18 cellular contexts compared by ENCODE assay signal in genomic region chrX:154531626-154532025, GRCh38. TPM values are rescaled to one million over a fixed set of nuclear protein-coding genes. Genes with fewer than 3 reads are reported as not detected.
A peak's percentile ranks its signal among the peaks of the same experiment; 100 is the strongest.
DNase-seq lines count a peak whose midpoint lies in the region; TF ChIP-seq lines count a peak whose summit lies in the region.
"Had no signal": no experiment of that assay in that cellular context is flagged by ENCODE, and none has a peak within 500 bp of the region (broad histone marks: within the 10 kb centered on the region; RNA-seq: fewer than 3 reads in every experiment).

No MANE protein-coding gene starts in this region.

- no peaks in the 10 kb centered on the region for H4K20me1 ChIP-seq in H9 (ENCODE audit: control insufficient read depth, insufficient read depth, insufficient read length)
- H4K20me1 ChIP-seq in hepatocyte (ENCODE audit: insufficient read depth, poor library complexity, severe bottlenecking), result no peaks in the 10 kb centered on the region
- H4K20me1 ChIP-seq in smooth muscle cell (ENCODE audit: low read depth), result no peaks in the 10 kb centered on the region

- H3K4me2 ChIP-seq in H9 (ENCODE audit: insufficient read depth, insufficient read length, low read length) (no peak overlapping the region), hepatocyte (no peak overlapping the region), smooth muscle cell (no peak overlapping the region)

- no peak overlapping the region for H3K56ac ChIP-seq in H9 (ENCODE audit: insufficient read length, low read depth, low read length)

- DNase-seq in H9, result peak; percentile 58
- peak; percentile 17 for DNase-seq in T1000 (lab: John Stamatoyannopoulos, UW)
- peak; percentile 54 for DNase-seq in hepatocyte (ENCODE audit: low spot score)
- no peak for DNase-seq in smooth muscle cell (lab: John Stamatoyannopoulos, UW; ENCODE audit: unreplicated experiment)
- no peak for DNase-seq in DMS114 treated with DMSO at 0.1 percent for 48 hours (lab: John Stamatoyannopoulos, UW; ENCODE audit: unreplicated experiment)
- DNase-seq in stimulated activated CD4-positive, alpha-beta T cell treated with anti-CD3 and anti-CD28 coated beads, Interleukin-15, amount 100 ng/mL, for 24 hours, result no peak
- no peak for DNase-seq in SIG-M5 (lab: John Stamatoyannopoulos, UW)
- DNase-seq in GM19240 (ENCODE audit: insufficient read length, low spot score), result no peak
- DNase-seq: activated CD4-positive, alpha-beta T cell treated with anti-CD3 and anti-CD28 coated beads, Interleukin-2, amount 50 U/mL, for 4 hours; activated T-cell treated with anti-CD3 and anti-CD28 coated beads, Interleukin-2, amount 50 U/mL, for 24 hours; HFFc6; immature natural killer cell; KBM-7; NCI-H2171; SW 1271 had no signal

- peaks cover 3 to 4% of the 10 kb centered on the region in 2 experiments; a peak in 3 of 4 replicates for H3K4me1 Mint-ChIP-seq in H9

- H2BK20ac ChIP-seq in H9 (ENCODE audit: low read depth, low read length, poor library complexity, severe bottlenecking), result no peak overlapping the region

- peaks cover 9% of the 10 kb centered on the region for H3K27me3 Mint-ChIP-seq in H9 (ENCODE audit: low read depth)
- H3K27me3 Mint-ChIP-seq: activated naive CD8-positive, alpha-beta T cell; B cell had no signal

- no peak overlapping the region for H4K5ac ChIP-seq in H9 (ENCODE audit: insufficient read length, low read depth, low read length)

- H3K27ac Mint-ChIP-seq in H9, result no peak overlapping the region
- H3K27ac Mint-ChIP-seq: activated naive CD8-positive, alpha-beta T cell; activated T-cell treated with anti-CD3 and anti-CD28 coated beads, Interleukin-2, amount 50 U/mL, for 24 hours; HFFc6 had no signal

- H3K4me3 Mint-ChIP-seq in H9, result no peak overlapping the region
- H3K4me3 Mint-ChIP-seq: activated naive CD8-positive, alpha-beta T cell; activated T-cell treated with anti-CD3 and anti-CD28 coated beads, Interleukin-2, amount 50 U/mL, for 24 hours; B cell; HFFc6; immature natural killer cell had no signal

- no peaks in the 10 kb centered on the region for H3K79me2 ChIP-seq in H9 (ENCODE audit: insufficient read depth, low read length)
- H3K79me2 ChIP-seq in hepatocyte, result no peaks in the 10 kb centered on the region
- H3K79me2 ChIP-seq in smooth muscle cell (ENCODE audit: low read depth), result no peaks in the 10 kb centered on the region

- no peak overlapping the region for H2BK12ac ChIP-seq in H9 (ENCODE audit: insufficient read length, low read depth, low read length)

- no peak overlapping the region for H4K8ac ChIP-seq in H9 (replicated peaks; ENCODE audit: insufficient read length, low read depth, low read length)

- peaks cover 21% of the 10 kb centered on the region for H3K9me3 ChIP-seq in H9 (ENCODE audit: control insufficient read depth, low read depth, low read length)
- H3K9me3 ChIP-seq in hepatocyte (ENCODE audit: low read depth), result no peaks in the 10 kb centered on the region
- H3K9me3 ChIP-seq in smooth muscle cell (replicated peaks; ENCODE audit: low read depth), result no peaks in the 10 kb centered on the region
- H3K9me3 ChIP-seq: neutrophil had no signal

- H3K4me1 ChIP-seq in H9 (ENCODE audit: insufficient read depth, low read length), result no peaks in the 10 kb centered on the region
- H3K4me1 ChIP-seq in hepatocyte (ENCODE audit: insufficient read depth), result peaks cover 3% of the 10 kb centered on the region
- no peaks in the 10 kb centered on the region for H3K4me1 ChIP-seq in smooth muscle cell (ENCODE audit: low read depth)

- H3K9me2 ChIP-seq in hepatocyte (replicated peaks; ENCODE audit: insufficient read depth), result no peaks in the 10 kb centered on the region

- H3K27ac ChIP-seq in H9 (ENCODE audit: insufficient read length, low read depth, low read length), result no peak overlapping the region
- no peak overlapping the region for H3K27ac ChIP-seq in hepatocyte
- H3K27ac ChIP-seq in smooth muscle cell (ENCODE audit: low read depth), result peak overlapping the region; percentile 7

- no CpG with 5 or more reads among the region's 16 CpGs for WGBS in H9 (ENCODE audit: extremely low coverage, insufficient read length, low lambda C conversion rate)
- WGBS in hepatocyte (ENCODE audit: low lambda C conversion rate, missing lambda C conversion rate), result 66% methylated on average over 11 of the region's 16 CpGs
- WGBS in smooth muscle cell (ENCODE audit: low lambda C conversion rate), result 23% methylated on average over 4 of the region's 16 CpGs

- no peak overlapping the region for H3K4ac ChIP-seq in H9 (ENCODE audit: low read depth, low read length)

- TF ChIP-seq CTCF in H9 (conservative IDR thresholded peaks at IDR 0.05) (no peak), hepatocyte (IDR thresholded peaks at IDR 0.05; ENCODE audit: poor library complexity) (no peak), smooth muscle cell (IDR thresholded peaks at IDR 0.05; ENCODE audit: borderline replicate concordance, insufficient read depth, poor library complexity, severe bottlenecking) (no peak)

- no peak overlapping the region for H2AK5ac ChIP-seq in H9 (ENCODE audit: insufficient read length, low read length)

- H3K36me3 ChIP-seq in hepatocyte (replicated peaks; ENCODE audit: insufficient read depth, low read depth) (no peaks in the 10 kb centered on the region), smooth muscle cell (ENCODE audit: low read depth) (no peaks in the 10 kb centered on the region)

- H2BK120ac ChIP-seq in H9 (ENCODE audit: low read depth, low read length, poor library complexity, severe bottlenecking), result no peak overlapping the region

- H3K9me3 Mint-ChIP-seq in H9, result peaks cover 67 to 74% of the 10 kb centered on the region in 2 experiments
- H3K9me3 Mint-ChIP-seq: activated T-cell treated with anti-CD3 and anti-CD28 coated beads, Interleukin-2, amount 50 U/mL, for 24 hours; HFFc6; immature natural killer cell had no signal

- H3K79me1 ChIP-seq in H9 (ENCODE audit: insufficient read depth, low read depth, low read length, poor library complexity, severe bottlenecking), result no peaks in the 10 kb centered on the region

- H3T11ph ChIP-seq in H9 (ENCODE audit: low read length), result no peak overlapping the region

- H2BK5ac ChIP-seq in H9 (ENCODE audit: insufficient read length, low read length), result no peak overlapping the region

- H3K4me3 ChIP-seq in hepatocyte, result no peak overlapping the region
- no peak overlapping the region for H3K4me3 ChIP-seq in smooth muscle cell

- H3K27me3 ChIP-seq in H9 (ENCODE audit: insufficient read depth, low read length), result no peaks in the 10 kb centered on the region
- no peaks in the 10 kb centered on the region for H3K27me3 ChIP-seq in hepatocyte
- no peaks in the 10 kb centered on the region for H3K27me3 ChIP-seq in smooth muscle cell (ENCODE audit: low read depth)
- H3K27me3 ChIP-seq: neutrophil had no signal

- H2BK15ac ChIP-seq in H9 (ENCODE audit: low read depth, low read length), result no peak overlapping the region

- H3K23me2 ChIP-seq in H9 (ENCODE audit: insufficient read length, low read depth, low read length, poor library complexity, severe bottlenecking), result peaks cover 3% of the 10 kb centered on the region

- H3K9ac ChIP-seq in H9 (ENCODE audit: extremely low read depth, insufficient read length, low read length) (no peak overlapping the region), smooth muscle cell (ENCODE audit: low read depth) (no peak overlapping the region)

- H2AFZ ChIP-seq in H9 (ENCODE audit: low read length) (no peak overlapping the region), hepatocyte (no peak overlapping the region), smooth muscle cell (ENCODE audit: low read depth) (no peak overlapping the region)

- H3K23ac ChIP-seq in H9 (ENCODE audit: insufficient read length, low read depth, low read length), result no peak overlapping the region

- no peak overlapping the region for H4K91ac ChIP-seq in H9 (ENCODE audit: insufficient read length, low read depth, low read length)

- H3K14ac ChIP-seq in H9 (ENCODE audit: insufficient read depth, low read length), result no peak overlapping the region

- no peak overlapping the region for H3K18ac ChIP-seq in H9 (ENCODE audit: insufficient read length, low read depth, low read length)

- no peaks in the 10 kb centered on the region for H3F3A ChIP-seq in smooth muscle cell (ENCODE audit: low read depth)

- H3K36me3 Mint-ChIP-seq in H9 (ENCODE audit: insufficient read depth in 1 of 3, low read depth in 3 of 3), result peaks cover 20 to 55% (median 36%) of the 10 kb centered on the region in 3 experiments
- H3K36me3 Mint-ChIP-seq: activated naive CD8-positive, alpha-beta T cell had no signal

RNA-seq across cellular contexts. Expression of gene G6PD, which starts 15.0 kb away (rescaled TPM):
- total RNA-seq in H9 (2021) (68.7 and 70.5 TPM in 2 replicates), hepatocyte (24.8 and 26.2 TPM in 2 replicates), smooth muscle cell (32.9 and 37.9 TPM in 2 replicates)
- polyA plus RNA-seq in hepatocyte (9.8 and 12.8 TPM in 2 replicates), smooth muscle cell (12.9 and 13.5 TPM in 2 replicates)

RNA-seq across cellular contexts. Expression of gene FAM3A, which starts 15.6 kb away (rescaled TPM):
- total RNA-seq in H9 (2021) (21.0 and 22.8 TPM in 2 replicates), hepatocyte (33.8 and 41.1 TPM in 2 replicates), smooth muscle cell (13.6 and 16.0 TPM in 2 replicates)
- polyA plus RNA-seq in hepatocyte (68.0 and 70.9 TPM in 2 replicates), smooth muscle cell (49.1 and 53.7 TPM in 2 replicates)

RNA-seq across cellular contexts. Expression of gene IKBKG, which starts 15.8 kb away (rescaled TPM):
- total RNA-seq in H9 (2021) (16.2 and 17.8 TPM in 2 replicates), hepatocyte (19.7 and 21.4 TPM in 2 replicates), smooth muscle cell (8.3 and 12.5 TPM in 2 replicates)
- polyA plus RNA-seq in hepatocyte (30.7 and 32.9 TPM in 2 replicates), smooth muscle cell (25.4 and 32.0 TPM in 2 replicates)

RNA-seq across cellular contexts. Expression of gene SLC10A3, which starts 41.2 kb away (rescaled TPM):
- total RNA-seq in H9 (2021) (8.8 and 9.4 TPM in 2 replicates), hepatocyte (28.8 and 29.3 TPM in 2 replicates), smooth muscle cell (26.8 and 34.7 TPM in 2 replicates)
- polyA plus RNA-seq in hepatocyte (48.3 and 59.8 TPM in 2 replicates), smooth muscle cell (52.1 and 63.1 TPM in 2 replicates)

RNA-seq across cellular contexts. Expression of gene UBL4A, which starts 45.2 kb away (rescaled TPM):
- total RNA-seq in H9 (2021) (30.9 and 35.4 TPM in 2 replicates), hepatocyte (25.0 and 26.7 TPM in 2 replicates), smooth muscle cell (28.7 and 42.1 TPM in 2 replicates)
- polyA plus RNA-seq in hepatocyte (29.9 and 34.0 TPM in 2 replicates), smooth muscle cell (46.9 and 50.8 TPM in 2 replicates)

Comparison
In these comparisons a context has a peak if more than half of its experiments do, and no peak if none do; other contexts are left out.
1. DNase-seq: peak in H9 (single experiment), T1000 (single experiment) and hepatocyte (single experiment); none in smooth muscle cell (single experiment), DMS114 treated with DMSO at 0.1 percent for 48 hours (single experiment), stimulated activated CD4-positive, alpha-beta T cell treated with anti-CD3 and anti-CD28 coated beads, Interleukin-15, amount 100 ng/mL, for 24 hours (single experiment), SIG-M5 (single experiment) and GM19240 (single experiment).